1 cellular context compared by ENCODE assay signal in the genomic region with DNA sequence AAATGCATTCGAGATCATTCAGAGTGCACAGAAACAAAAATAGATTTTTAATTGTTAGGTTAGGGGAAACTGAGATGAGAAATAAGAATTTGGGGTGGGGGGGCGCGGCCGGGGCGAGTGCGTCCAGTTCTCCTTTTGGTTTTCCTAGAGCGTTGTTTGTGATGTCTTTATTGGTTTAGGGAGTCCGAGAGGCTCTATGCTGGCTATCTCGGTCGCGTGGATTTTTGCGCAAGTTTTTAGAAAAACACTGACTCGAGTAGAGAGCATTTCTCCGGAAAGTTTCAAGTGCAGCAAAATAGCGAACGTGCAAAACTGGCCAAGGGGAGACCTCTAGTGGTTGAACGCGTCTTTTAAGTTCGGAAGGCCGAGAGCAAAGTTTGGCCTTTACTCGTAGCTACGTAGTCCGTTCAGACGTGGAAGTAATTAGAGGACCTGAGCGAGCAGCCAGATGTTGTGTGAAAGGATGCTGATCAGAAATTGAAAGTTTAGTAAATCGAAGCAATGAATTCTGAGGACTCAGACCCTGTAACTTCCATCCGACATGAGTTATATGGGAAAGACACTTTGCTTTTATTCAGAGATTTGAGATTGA.
TF ChIP-seq lines count a peak whose summit lies in the region.

No MANE protein-coding gene starts in this region.

TF ChIP-seq in HepG2, 621 proteins besides CTCF, POLR2A, EP300 and RAD21 (continued from another document and continues in another):
- TF ChIP-seq SRSF4 (IDR thresholded peaks at IDR 0.05; ENCODE audit: low read depth, low read length, poor library complexity, severe bottlenecking) (no peak), PCBP2 (optimal IDR thresholded peaks at IDR 0.05; ENCODE audit: low read depth, low read length, poor library complexity, severe bottlenecking) (no peak), ESRRA (CRISPR knock-in tag; IDR thresholded peaks at IDR 0.05; ENCODE audit: low read depth) (0 out of 2 replicates have a peak, but pooled peaks have one; percentile 21), DR1 (CRISPR knock-in tag; IDR thresholded peaks at IDR 0.05) (no peak), CAMTA2 (CRISPR knock-in tag; IDR thresholded peaks at IDR 0.05; ENCODE audit: borderline replicate concordance) (no peak), KLF16 (CRISPR knock-in tag; IDR thresholded peaks at IDR 0.05) (peak in 1 of 2 experiments; percentile 35; a peak in 1 of 4 replicates), MED1 (CRISPR knock-in tag; IDR thresholded peaks at IDR 0.05) (no peak), RBFOX2 (IDR thresholded peaks at IDR 0.05; ENCODE audit: low read depth, low read length) (no peak), SMARCC2 (IDR thresholded peaks at IDR 0.05) (no peak), HNF4G (IDR thresholded peaks at IDR 0.05; ENCODE audit: borderline replicate concordance, low read depth, low read length) (peak; percentile 39; the same call in 1 of the 2 replicates), HNF4G (CRISPR knock-in tag; IDR thresholded peaks at IDR 0.05; ENCODE audit: borderline replicate concordance, low read depth) (no peak), ZNF44 (CRISPR knock-in tag; IDR thresholded peaks at IDR 0.05) (peak; percentile 30; the same call in 1 of the 2 replicates), JDP2 (CRISPR knock-in tag; IDR thresholded peaks at IDR 0.05; ENCODE audit: borderline replicate concordance) (no peak), ZNF883 (CRISPR knock-in tag; IDR thresholded peaks at IDR 0.05; ENCODE audit: not compliant biosample characterization) (no peak), MIXL1 (CRISPR knock-in tag; IDR thresholded peaks at IDR 0.05) (peak; percentile 17; the same call in 1 of the 2 replicates), ZSCAN30 (CRISPR knock-in tag; IDR thresholded peaks at IDR 0.05) (no peak), ZNF124 (CRISPR knock-in tag; IDR thresholded peaks at IDR 0.05) (0 out of 2 replicates have a peak, but pooled peaks have one; percentile 75), FOXC1 (CRISPR knock-in tag; IDR thresholded peaks at IDR 0.05; ENCODE audit: borderline replicate concordance) (0 out of 2 replicates have a peak, but pooled peaks have one; percentile 41), ZNF33B (CRISPR knock-in tag; IDR thresholded peaks at IDR 0.05) (no peak), SMARCE1 (IDR thresholded peaks at IDR 0.05; ENCODE audit: borderline replicate concordance) (no peak), ZSCAN25 (CRISPR knock-in tag; IDR thresholded peaks at IDR 0.05) (0 out of 2 replicates have a peak, but pooled peaks have one; percentile 26), SMC3 (IDR thresholded peaks at IDR 0.05; ENCODE audit: low read length) (peak; percentile 64), TARDBP (CRISPR knock-in tag; IDR thresholded peaks at IDR 0.05) (no peak), NCOA5 (CRISPR knock-in tag; IDR thresholded peaks at IDR 0.05) (no peak), MAFF (IDR thresholded peaks at IDR 0.05; ENCODE audit: low read depth, low read length) (peak; percentile 32; the same call in 1 of the 2 replicates), HES4 (CRISPR knock-in tag; IDR thresholded peaks at IDR 0.05; ENCODE audit: borderline replicate concordance) (no peak), KDM2A (CRISPR knock-in tag; IDR thresholded peaks at IDR 0.05; ENCODE audit: borderline replicate concordance, low read depth) (peak; percentile 71), HIVEP1 (CRISPR knock-in tag; IDR thresholded peaks at IDR 0.05) (no peak), ZNF17 (CRISPR knock-in tag; IDR thresholded peaks at IDR 0.05) (no peak), ZNF446 (CRISPR knock-in tag; IDR thresholded peaks at IDR 0.05) (no peak), ZBTB8A (CRISPR knock-in tag; IDR thresholded peaks at IDR 0.05; ENCODE audit: borderline replicate concordance, low read depth) (no peak), ZKSCAN8 (CRISPR knock-in tag; IDR thresholded peaks at IDR 0.05; ENCODE audit: borderline replicate concordance) (0 out of 2 replicates have a peak, but pooled peaks have one; percentile 22), NFE2L2 (IDR thresholded peaks at IDR 0.05; ENCODE audit: low read length) (no peak), CBFB (CRISPR knock-in tag; IDR thresholded peaks at IDR 0.05) (no peak), ZNF776 (CRISPR knock-in tag; IDR thresholded peaks at IDR 0.05) (no peak), HOXA7 (CRISPR knock-in tag; IDR thresholded peaks at IDR 0.05) (no peak)
- TF ChIP-seq, protein P1, sequence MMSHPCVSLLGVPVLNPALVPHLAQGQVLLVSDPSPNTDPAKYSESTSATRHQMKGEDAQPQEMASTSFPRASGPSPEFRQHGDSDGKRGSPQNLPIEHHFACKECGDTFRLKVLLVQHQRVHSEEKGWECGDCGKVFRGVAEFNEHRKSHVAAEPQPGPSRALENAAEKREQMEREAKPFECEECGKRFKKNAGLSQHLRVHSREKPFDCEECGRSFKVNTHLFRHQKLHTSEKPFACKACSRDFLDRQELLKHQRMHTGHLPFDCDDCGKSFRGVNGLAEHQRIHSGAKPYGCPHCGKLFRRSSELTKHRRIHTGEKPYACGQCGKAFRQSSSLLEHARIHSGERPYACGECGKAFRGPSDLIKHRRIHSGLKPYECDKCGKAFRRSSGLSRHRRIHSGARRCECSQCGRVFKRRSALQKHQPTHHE (CRISPR knock-in tag; IDR thresholded peaks at IDR 0.05; ENCODE audit: borderline replicate concordance), result no peak
- TF ChIP-seq, protein P2, sequence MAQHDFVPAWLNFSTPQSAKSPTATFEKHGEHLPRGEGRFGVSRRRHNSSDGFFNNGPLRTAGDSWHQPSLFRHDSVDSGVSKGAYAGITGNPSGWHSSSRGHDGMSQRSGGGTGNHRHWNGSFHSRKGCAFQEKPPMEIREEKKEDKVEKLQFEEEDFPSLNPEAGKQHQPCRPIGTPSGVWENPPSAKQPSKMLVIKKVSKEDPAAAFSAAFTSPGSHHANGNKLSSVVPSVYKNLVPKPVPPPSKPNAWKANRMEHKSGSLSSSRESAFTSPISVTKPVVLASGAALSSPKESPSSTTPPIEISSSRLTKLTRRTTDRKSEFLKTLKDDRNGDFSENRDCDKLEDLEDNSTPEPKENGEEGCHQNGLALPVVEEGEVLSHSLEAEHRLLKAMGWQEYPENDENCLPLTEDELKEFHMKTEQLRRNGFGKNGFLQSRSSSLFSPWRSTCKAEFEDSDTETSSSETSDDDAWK (CRISPR knock-in tag; IDR thresholded peaks at IDR 0.05), result no peak
- TF ChIP-seq, protein P3, sequence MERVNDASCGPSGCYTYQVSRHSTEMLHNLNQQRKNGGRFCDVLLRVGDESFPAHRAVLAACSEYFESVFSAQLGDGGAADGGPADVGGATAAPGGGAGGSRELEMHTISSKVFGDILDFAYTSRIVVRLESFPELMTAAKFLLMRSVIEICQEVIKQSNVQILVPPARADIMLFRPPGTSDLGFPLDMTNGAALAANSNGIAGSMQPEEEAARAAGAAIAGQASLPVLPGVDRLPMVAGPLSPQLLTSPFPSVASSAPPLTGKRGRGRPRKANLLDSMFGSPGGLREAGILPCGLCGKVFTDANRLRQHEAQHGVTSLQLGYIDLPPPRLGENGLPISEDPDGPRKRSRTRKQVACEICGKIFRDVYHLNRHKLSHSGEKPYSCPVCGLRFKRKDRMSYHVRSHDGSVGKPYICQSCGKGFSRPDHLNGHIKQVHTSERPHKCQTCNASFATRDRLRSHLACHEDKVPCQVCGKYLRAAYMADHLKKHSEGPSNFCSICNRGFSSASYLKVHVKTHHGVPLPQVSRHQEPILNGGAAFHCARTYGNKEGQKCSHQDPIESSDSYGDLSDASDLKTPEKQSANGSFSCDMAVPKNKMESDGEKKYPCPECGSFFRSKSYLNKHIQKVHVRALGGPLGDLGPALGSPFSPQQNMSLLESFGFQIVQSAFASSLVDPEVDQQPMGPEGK (CRISPR knock-in tag; IDR thresholded peaks at IDR 0.05), result no peak; the same call in 1 of the 2 replicates
- TF ChIP-seq, protein P4, sequence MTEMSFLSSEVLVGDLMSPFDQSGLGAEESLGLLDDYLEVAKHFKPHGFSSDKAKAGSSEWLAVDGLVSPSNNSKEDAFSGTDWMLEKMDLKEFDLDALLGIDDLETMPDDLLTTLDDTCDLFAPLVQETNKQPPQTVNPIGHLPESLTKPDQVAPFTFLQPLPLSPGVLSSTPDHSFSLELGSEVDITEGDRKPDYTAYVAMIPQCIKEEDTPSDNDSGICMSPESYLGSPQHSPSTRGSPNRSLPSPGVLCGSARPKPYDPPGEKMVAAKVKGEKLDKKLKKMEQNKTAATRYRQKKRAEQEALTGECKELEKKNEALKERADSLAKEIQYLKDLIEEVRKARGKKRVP (CRISPR knock-in tag; IDR thresholded peaks at IDR 0.05), result no peak
- TF ChIP-seq, protein P5, sequence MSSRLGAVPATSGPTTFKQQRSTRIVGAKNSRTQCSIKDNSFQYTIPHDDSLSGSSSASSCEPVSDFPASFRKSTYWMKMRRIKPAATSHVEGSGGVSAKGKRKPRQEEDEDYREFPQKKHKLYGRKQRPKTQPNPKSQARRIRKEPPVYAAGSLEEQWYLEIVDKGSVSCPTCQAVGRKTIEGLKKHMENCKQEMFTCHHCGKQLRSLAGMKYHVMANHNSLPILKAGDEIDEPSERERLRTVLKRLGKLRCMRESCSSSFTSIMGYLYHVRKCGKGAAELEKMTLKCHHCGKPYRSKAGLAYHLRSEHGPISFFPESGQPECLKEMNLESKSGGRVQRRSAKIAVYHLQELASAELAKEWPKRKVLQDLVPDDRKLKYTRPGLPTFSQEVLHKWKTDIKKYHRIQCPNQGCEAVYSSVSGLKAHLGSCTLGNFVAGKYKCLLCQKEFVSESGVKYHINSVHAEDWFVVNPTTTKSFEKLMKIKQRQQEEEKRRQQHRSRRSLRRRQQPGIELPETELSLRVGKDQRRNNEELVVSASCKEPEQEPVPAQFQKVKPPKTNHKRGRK (CRISPR knock-in tag; IDR thresholded peaks at IDR 0.05), result no peak
- TF ChIP-seq, protein P6, sequence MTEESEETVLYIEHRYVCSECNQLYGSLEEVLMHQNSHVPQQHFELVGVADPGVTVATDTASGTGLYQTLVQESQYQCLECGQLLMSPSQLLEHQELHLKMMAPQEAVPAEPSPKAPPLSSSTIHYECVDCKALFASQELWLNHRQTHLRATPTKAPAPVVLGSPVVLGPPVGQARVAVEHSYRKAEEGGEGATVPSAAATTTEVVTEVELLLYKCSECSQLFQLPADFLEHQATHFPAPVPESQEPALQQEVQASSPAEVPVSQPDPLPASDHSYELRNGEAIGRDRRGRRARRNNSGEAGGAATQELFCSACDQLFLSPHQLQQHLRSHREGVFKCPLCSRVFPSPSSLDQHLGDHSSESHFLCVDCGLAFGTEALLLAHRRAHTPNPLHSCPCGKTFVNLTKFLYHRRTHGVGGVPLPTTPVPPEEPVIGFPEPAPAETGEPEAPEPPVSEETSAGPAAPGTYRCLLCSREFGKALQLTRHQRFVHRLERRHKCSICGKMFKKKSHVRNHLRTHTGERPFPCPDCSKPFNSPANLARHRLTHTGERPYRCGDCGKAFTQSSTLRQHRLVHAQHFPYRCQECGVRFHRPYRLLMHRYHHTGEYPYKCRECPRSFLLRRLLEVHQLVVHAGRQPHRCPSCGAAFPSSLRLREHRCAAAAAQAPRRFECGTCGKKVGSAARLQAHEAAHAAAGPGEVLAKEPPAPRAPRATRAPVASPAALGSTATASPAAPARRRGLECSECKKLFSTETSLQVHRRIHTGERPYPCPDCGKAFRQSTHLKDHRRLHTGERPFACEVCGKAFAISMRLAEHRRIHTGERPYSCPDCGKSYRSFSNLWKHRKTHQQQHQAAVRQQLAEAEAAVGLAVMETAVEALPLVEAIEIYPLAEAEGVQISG (CRISPR knock-in tag; IDR thresholded peaks at IDR 0.05), result no peak
- TF ChIP-seq, protein P7, sequence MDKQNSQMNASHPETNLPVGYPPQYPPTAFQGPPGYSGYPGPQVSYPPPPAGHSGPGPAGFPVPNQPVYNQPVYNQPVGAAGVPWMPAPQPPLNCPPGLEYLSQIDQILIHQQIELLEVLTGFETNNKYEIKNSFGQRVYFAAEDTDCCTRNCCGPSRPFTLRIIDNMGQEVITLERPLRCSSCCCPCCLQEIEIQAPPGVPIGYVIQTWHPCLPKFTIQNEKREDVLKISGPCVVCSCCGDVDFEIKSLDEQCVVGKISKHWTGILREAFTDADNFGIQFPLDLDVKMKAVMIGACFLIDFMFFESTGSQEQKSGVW (CRISPR knock-in tag; IDR thresholded peaks at IDR 0.05; ENCODE audit: borderline replicate concordance), result no peak
- TF ChIP-seq, protein P8, sequence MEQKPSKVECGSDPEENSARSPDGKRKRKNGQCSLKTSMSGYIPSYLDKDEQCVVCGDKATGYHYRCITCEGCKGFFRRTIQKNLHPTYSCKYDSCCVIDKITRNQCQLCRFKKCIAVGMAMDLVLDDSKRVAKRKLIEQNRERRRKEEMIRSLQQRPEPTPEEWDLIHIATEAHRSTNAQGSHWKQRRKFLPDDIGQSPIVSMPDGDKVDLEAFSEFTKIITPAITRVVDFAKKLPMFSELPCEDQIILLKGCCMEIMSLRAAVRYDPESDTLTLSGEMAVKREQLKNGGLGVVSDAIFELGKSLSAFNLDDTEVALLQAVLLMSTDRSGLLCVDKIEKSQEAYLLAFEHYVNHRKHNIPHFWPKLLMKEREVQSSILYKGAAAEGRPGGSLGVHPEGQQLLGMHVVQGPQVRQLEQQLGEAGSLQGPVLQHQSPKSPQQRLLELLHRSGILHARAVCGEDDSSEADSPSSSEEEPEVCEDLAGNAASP (CRISPR knock-in tag; IDR thresholded peaks at IDR 0.05; ENCODE audit: borderline replicate concordance), result no peak
- TF ChIP-seq, protein P9, sequence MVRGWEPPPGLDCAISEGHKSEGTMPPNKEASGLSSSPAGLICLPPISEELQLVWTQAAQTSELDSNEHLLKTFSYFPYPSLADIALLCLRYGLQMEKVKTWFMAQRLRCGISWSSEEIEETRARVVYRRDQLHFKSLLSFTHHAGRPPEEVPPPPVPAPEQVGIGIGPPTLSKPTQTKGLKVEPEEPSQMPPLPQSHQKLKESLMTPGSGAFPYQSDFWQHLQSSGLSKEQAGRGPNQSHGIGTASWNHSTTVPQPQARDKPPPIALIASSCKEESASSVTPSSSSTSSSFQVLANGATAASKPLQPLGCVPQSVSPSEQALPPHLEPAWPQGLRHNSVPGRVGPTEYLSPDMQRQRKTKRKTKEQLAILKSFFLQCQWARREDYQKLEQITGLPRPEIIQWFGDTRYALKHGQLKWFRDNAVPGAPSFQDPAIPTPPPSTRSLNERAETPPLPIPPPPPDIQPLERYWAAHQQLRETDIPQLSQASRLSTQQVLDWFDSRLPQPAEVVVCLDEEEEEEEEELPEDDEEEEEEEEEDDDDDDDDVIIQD (CRISPR knock-in tag; IDR thresholded peaks at IDR 0.05; ENCODE audit: low read depth), result peak; percentile 57; the same call in 1 of the 2 replicates
